In genomic region chr12:57886590-57887363, GRCh38 we compare ENCODE assay signal across 11 cellular contexts. TPM values are rescaled to one million over a fixed set of nuclear protein-coding genes. Genes with fewer than 3 reads are reported as not detected.
DNase-seq lines count a peak whose midpoint lies in the region; TF ChIP-seq lines count a peak whose summit lies in the region.
"Had no signal": no experiment of that assay in that cellular context is flagged by ENCODE, and none has a peak within 500 bp of the region (broad histone marks: within the 10 kb centered on the region; RNA-seq: fewer than 3 reads in every experiment).

No MANE protein-coding gene starts in this region.

- H3K9ac ChIP-seq in mammary epithelial cell (ENCODE audit: insufficient read depth, low read length) = no peak overlapping the region
- peak overlapping the region in 1 of 2 donors; percentile 23 for H3K9ac ChIP-seq in mucosa of rectum (ENCODE audit: low read depth in 1 of 2, low read length in 2 of 2)

- no peak overlapping the region for H3K4me2 ChIP-seq in mammary epithelial cell (ENCODE audit: insufficient read depth, low read depth, low read length)

- no peaks in the 10 kb centered on the region for H3K9me3 ChIP-seq in cardiac muscle cell (ENCODE audit: low read depth)
- no peaks in the 10 kb centered on the region for H3K9me3 ChIP-seq in mammary epithelial cell (replicated peaks; ENCODE audit: insufficient read depth, low read length)
- no peaks in the 10 kb centered on the region for H3K9me3 ChIP-seq in mucosa of rectum (ENCODE audit: control insufficient read depth in 2 of 2, low read length in 2 of 2)
- H3K9me3 ChIP-seq: body of pancreas had no signal

- peak overlapping the region; percentile 19 for H2AFZ ChIP-seq in mammary epithelial cell (ENCODE audit: low read depth, low read length)

- no peak overlapping the region for H3K4me3 ChIP-seq in cardiac muscle cell
- H3K4me3 ChIP-seq in mammary epithelial cell (replicated peaks in 1 of 3; ENCODE audit: insufficient read depth in 1 of 3, low read depth in 2 of 3, low read length in 3 of 3) = no peak overlapping the region
- H3K4me3 ChIP-seq in mucosa of rectum (ENCODE audit: low read length in 2 of 2) = no peak overlapping the region
- no peak overlapping the region for H3K4me3 ChIP-seq in urinary bladder (ENCODE audit: low read depth, low read length)
- H3K4me3 ChIP-seq: body of pancreas had no signal

- no peaks in the 10 kb centered on the region for H3K79me2 ChIP-seq in mammary epithelial cell (ENCODE audit: insufficient read depth, low read length)

- H3K4me1 ChIP-seq in cardiac muscle cell (ENCODE audit: low read depth) = peaks cover 31% of the 10 kb centered on the region
- peaks cover 33% of the 10 kb centered on the region for H3K4me1 ChIP-seq in mammary epithelial cell (ENCODE audit: insufficient read depth, low read length)
- peaks cover 39 to 63% of the 10 kb centered on the region in 2 donors for H3K4me1 ChIP-seq in mucosa of rectum (ENCODE audit: control insufficient read depth in 2 of 2, insufficient read depth in 2 of 2, low read length in 2 of 2)
- H3K4me1 ChIP-seq in urinary bladder (ENCODE audit: insufficient read depth) = peaks cover 4% of the 10 kb centered on the region

- H3K27me3 ChIP-seq in cardiac muscle cell (no peaks in the 10 kb centered on the region), mammary epithelial cell (ENCODE audit: insufficient read depth, low read length) (no peaks in the 10 kb centered on the region), mucosa of rectum (ENCODE audit: control insufficient read depth in 2 of 2, insufficient read depth in 2 of 2, low read length in 2 of 2) (no peaks in the 10 kb centered on the region)
- H3K27me3 ChIP-seq: body of pancreas had no signal

- CTCF ChIA-PET in mammary epithelial cell (lab: Charles Lee; ENCODE audit: low non-redundant PET) = no interaction called here

- H3K36me3 ChIP-seq in cardiac muscle cell (no peaks in the 10 kb centered on the region), mammary epithelial cell (ENCODE audit: insufficient read depth, low read length) (no peaks in the 10 kb centered on the region), mucosa of rectum (ENCODE audit: control insufficient read depth in 2 of 2, insufficient read depth in 2 of 2, low read length in 2 of 2) (no peaks in the 10 kb centered on the region), urinary bladder (ENCODE audit: insufficient read depth) (no peaks in the 10 kb centered on the region)

- BruUV-seq in mammary epithelial cell (replicated peaks; lab: Mats Ljungman, UMichigan) = no TSS peak

- intact Hi-C loops in cardiac septum (cut with DNase I) (no loop called here), mammary epithelial cell (cut with micrococcal nuclease) (no loop called here)

- WGBS in mammary epithelial cell (ENCODE audit: low coverage, missing lambda C conversion rate) = 93% methylated on average over 5 of the region's 5 CpGs
- WGBS in urinary bladder = 83% methylated on average over 5 of the region's 5 CpGs

- in situ Hi-C loops in mammary epithelial cell (cut with MboI; ENCODE audit: low sequenced_read_pairs in 2 of 2) = no loop called here

- H3K27ac ChIP-seq in cardiac muscle cell = peak overlapping the region; percentile 72
- H3K27ac ChIP-seq in mammary epithelial cell (ENCODE audit: insufficient read depth, low read depth, low read length) = no peak overlapping the region
- H3K27ac ChIP-seq in mucosa of rectum (ENCODE audit: low read depth in 2 of 2, low read length in 2 of 2) = peak overlapping the region; percentile 56 to 78
- peak overlapping the region; percentile 27 for H3K27ac ChIP-seq in urinary bladder (ENCODE audit: low read depth)
- H3K27ac ChIP-seq: body of pancreas had no signal

- TF ChIP-seq CTCF in cardiac muscle cell (IDR thresholded peaks at IDR 0.05; ENCODE audit: low read depth, low read length) (no peak), mammary epithelial cell (conservative IDR thresholded peaks at IDR 0.05 in 1 of 2, IDR thresholded peaks at IDR 0.05 in 1 of 2; ENCODE audit: extremely low read depth in 1 of 2, insufficient read depth in 1 of 2, low read depth in 1 of 2, low read length in 2 of 2) (no peak)

- dilution Hi-C loops in mammary epithelial cell (cut with HindIII; ENCODE audit: low sequenced_read_pairs) = no loop called here

- DNase-seq in cardiac muscle cell (ENCODE audit: low read depth in 1 of 2, low spot score in 1 of 2) = peak in 1 of 2 donors; percentile 35
- no peak for DNase-seq in cardiac septum (ENCODE audit: low spot score)
- DNase-seq in mammary epithelial cell = no peak
- DNase-seq in HUDEP-2 (lab: John Stamatoyannopoulos, UW; ENCODE audit: unreplicated experiment in 76 of 76) = no peak
- no peak for DNase-seq in stimulated activated CD8-positive, alpha-beta memory T cell treated with anti-CD3 and anti-CD28 coated beads, Interleukin-4, amount 100 ng/mL, for 48 hours
- DNase-seq in cerebellum (ENCODE audit: low spot score) = no peak
- DNase-seq: activated CD4-positive, alpha-beta T cell treated with anti-CD3 and anti-CD28 coated beads for 48 hours; body of pancreas; NCI-H2171 had no signal

- H4K20me1 ChIP-seq in mammary epithelial cell (ENCODE audit: insufficient read depth, low read length) = no peaks in the 10 kb centered on the region

RNA-seq across cellular contexts. Expression of gene CTDSP2, which starts 40.2 kb away (rescaled TPM):
- 103 and 105 TPM in 2 replicates for total RNA-seq in cardiac muscle cell
- 82.9 and 108 TPM in 2 replicates for polyA plus RNA-seq in cardiac muscle cell
- 89.2 TPM for total RNA-seq in cardiac septum
- 10 to 100 TPM; 51.3 to 76.1 TPM for total RNA-seq in mammary epithelial cell
- polyA plus RNA-seq in mammary epithelial cell = 56.4 TPM
- 204 TPM for polyA minus RNA-seq in mammary epithelial cell
- total RNA-seq in urinary bladder = 80.2 TPM
- polyA plus RNA-seq in urinary bladder = 145 TPM
- 38.6 TPM for total RNA-seq in cerebellum

RNA-seq across cellular contexts. Expression of gene ATP23, which starts 54.6 kb away (rescaled TPM):
- 9.2 and 18.3 TPM in 2 replicates for total RNA-seq in cardiac muscle cell
- polyA plus RNA-seq in cardiac muscle cell = 11.4 and 14.3 TPM in 2 replicates
- 6.2 TPM for total RNA-seq in cardiac septum
- total RNA-seq in mammary epithelial cell = 1 to 10 TPM; 5.4 to 6.8 TPM
- 9.5 TPM for polyA plus RNA-seq in mammary epithelial cell
- 19.1 TPM for polyA minus RNA-seq in mammary epithelial cell
- 8.8 TPM for total RNA-seq in urinary bladder
- 16.1 TPM for polyA plus RNA-seq in urinary bladder
- total RNA-seq in cerebellum = 6.0 TPM
